15 cellular contexts compared by ENCODE assay signal in the genomic region with DNA sequence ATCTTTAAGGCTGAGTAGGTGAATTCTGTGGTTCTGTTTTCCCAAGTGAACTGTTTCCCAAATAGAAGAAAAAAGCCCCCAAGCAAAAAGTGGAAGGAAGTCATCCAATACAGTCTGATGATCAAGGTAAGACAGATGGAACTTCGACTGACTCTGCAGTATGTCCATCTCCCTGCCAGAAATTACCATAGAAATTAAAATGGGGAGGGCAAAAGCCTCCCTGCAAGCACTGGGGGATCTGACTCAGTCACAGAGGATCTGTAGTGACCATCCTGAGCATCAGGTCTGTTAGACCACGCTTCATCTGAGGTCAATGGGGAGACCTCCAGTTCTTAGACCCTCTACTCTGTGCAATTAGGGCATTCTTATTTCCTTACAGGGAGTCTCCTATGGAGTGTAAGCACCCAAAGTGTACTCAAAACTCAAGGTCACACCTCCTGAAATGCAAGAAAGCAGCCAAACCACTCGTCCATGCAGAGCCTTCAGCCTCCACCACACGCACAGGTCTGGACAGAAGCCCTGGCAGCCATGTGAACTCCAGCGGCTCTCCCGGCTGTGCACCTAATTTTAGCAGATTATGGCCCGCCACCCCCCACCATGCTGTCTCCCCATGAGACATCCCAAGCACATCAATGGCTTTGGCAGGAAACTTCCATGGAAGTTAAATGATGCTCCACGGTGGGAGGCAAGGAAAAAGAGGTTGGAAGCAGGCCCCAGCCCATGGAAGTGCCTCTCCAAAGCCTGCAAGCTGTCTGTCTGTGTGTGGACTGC.
"Had no signal": no experiment of that assay in that cellular context is flagged by ENCODE, and none has a peak within 500 bp of the region (broad histone marks: within the 10 kb centered on the region; RNA-seq: fewer than 3 reads in every experiment).

No MANE protein-coding gene starts in this region.

- H3K27me3 ChIP-seq: dorsolateral prefrontal cortex, gastrocnemius medialis, neutrophil, pancreas, right atrium auricular region, sigmoid colon, transverse colon had no signal

- H3K27ac ChIP-seq: dorsolateral prefrontal cortex, gastrocnemius medialis, neutrophil, pancreas, right atrium auricular region, sigmoid colon, transverse colon had no signal

- H3K4me1 ChIP-seq: gastrocnemius medialis, pancreas, right atrium auricular region, sigmoid colon, transverse colon had no signal

- H3K4me3 ChIP-seq: dorsolateral prefrontal cortex, gastrocnemius medialis, lung, pancreas, right atrium auricular region, sigmoid colon, transverse colon had no signal

- H3K36me3 ChIP-seq: gastrocnemius medialis, neutrophil, pancreas, right atrium auricular region, sigmoid colon, transverse colon had no signal

- ATAC-seq: gastrocnemius medialis; left lobe of liver; natural killer cell; pancreas; stimulated activated memory B cell treated with anti-CD40 and anti-IgM and Interleukin-4, amounts not matched to agents 10 μg/mL and 1 μg/mL and 100 μg/mL, for 72 hours had no signal

- H3K9me3 ChIP-seq: gastrocnemius medialis, neutrophil, pancreas, right atrium auricular region, sigmoid colon, transverse colon had no signal

- DNase-seq: effector CD4-positive, alpha-beta T cell; foreskin fibroblast; gastrocnemius medialis; head of caudate nucleus; natural killer cell; sigmoid colon; stimulated activated CD4-positive, alpha-beta T cell treated with anti-CD3 and anti-CD28 coated beads, Interleukin-4, amount 100 ng/mL, for 4 hours; transverse colon had no signal
